In genomic region chr11:69371731-69372588, GRCh38 we compare ENCODE assay signal across 22 cellular contexts.
A peak's percentile ranks its signal among the peaks of the same experiment; 100 is the strongest.
DNase-seq lines count a peak whose midpoint lies in the region; ATAC-seq and TF ChIP-seq lines count a peak whose summit lies in the region.
"Had no signal": no experiment of that assay in that cellular context is flagged by ENCODE, and none has a peak within 500 bp of the region (broad histone marks: within the 10 kb centered on the region; RNA-seq: fewer than 3 reads in every experiment).

No MANE protein-coding gene starts in this region.

- TF ChIP-seq CTCF in lower leg skin (IDR thresholded peaks at IDR 0.05) (no peak), testis (IDR thresholded peaks at IDR 0.05) (no peak)

- intact Hi-C loops in lower leg skin (cut with DNase I; ENCODE audit: low total_unique reads), result no loop called here
- intact Hi-C loops in testis (cut with DNase I; ENCODE audit: low total_unique reads), result no loop called here

- H3K9me3 ChIP-seq in testis, result no peaks in the 10 kb centered on the region
- H3K9me3 ChIP-seq: MG63 had no signal

- H3K4me3 ChIP-seq in lower leg skin (ENCODE audit: low read depth, poor library complexity, severe bottlenecking), result no peak overlapping the region
- H3K4me3 ChIP-seq in testis, result no peak overlapping the region
- H3K4me3 ChIP-seq: MG63, PC-9 had no signal

- peaks cover 2% of the 10 kb centered on the region for H3K9me3 Mint-ChIP-seq in activated naive CD8-positive, alpha-beta T cell treated with anti-CD3 and anti-CD28 coated beads, Interleukin-2, amount 10 ng/mL, durations not matched to agents 7 days and 5 days
- H3K9me3 Mint-ChIP-seq in activated naive CD8-positive, alpha-beta T cell treated with anti-CD3 and anti-CD28 coated beads, Interleukin-2, amount 50 U/mL, for 24 hours, result no peaks in the 10 kb centered on the region
- H3K9me3 Mint-ChIP-seq: activated T-helper 17 cell treated with anti-CD3 and anti-CD28 coated beads, Interleukin-2, amount 50 U/mL, for 72 hours had no signal

- H3K27ac Mint-ChIP-seq in activated naive CD8-positive, alpha-beta T cell treated with anti-CD3 and anti-CD28 coated beads, Interleukin-2, amount 10 ng/mL, durations not matched to agents 7 days and 5 days, result no peak overlapping the region
- no peak overlapping the region for H3K27ac Mint-ChIP-seq in activated naive CD8-positive, alpha-beta T cell treated with anti-CD3 and anti-CD28 coated beads, Interleukin-2, amount 50 U/mL, for 24 hours
- H3K27ac Mint-ChIP-seq: activated T-helper 17 cell treated with anti-CD3 and anti-CD28 coated beads, Interleukin-2, amount 50 U/mL, for 72 hours; CD4-positive, alpha-beta T cell; T-helper 17 cell had no signal

- peaks cover 1% of the 10 kb centered on the region for H3K36me3 Mint-ChIP-seq in activated naive CD8-positive, alpha-beta T cell treated with anti-CD3 and anti-CD28 coated beads, Interleukin-2, amount 10 ng/mL, durations not matched to agents 7 days and 5 days
- H3K36me3 Mint-ChIP-seq in activated naive CD8-positive, alpha-beta T cell treated with anti-CD3 and anti-CD28 coated beads, Interleukin-2, amount 50 U/mL, for 24 hours (ENCODE audit: low read depth), result no peaks in the 10 kb centered on the region
- H3K36me3 Mint-ChIP-seq: IgD-negative memory B cell had no signal

- peak; percentile 9 for DNase-seq in activated naive CD8-positive, alpha-beta T cell treated with anti-CD3 and anti-CD28 coated beads, Interleukin-2, amount 10 ng/mL, durations not matched to agents 7 days and 5 days
- DNase-seq in activated naive CD8-positive, alpha-beta T cell treated with anti-CD3 and anti-CD28 coated beads, Interleukin-2, amount 50 U/mL, for 24 hours, result no peak
- DNase-seq in activated naive CD4-positive, alpha-beta T cell treated with anti-CD3 and anti-CD28 coated beads, Interleukin-2, amount 50 U/mL, for 16 hours, result peak; percentile 5
- DNase-seq in lower leg skin (ENCODE audit: low spot score in 2 of 2) (peak; percentile 9 to 45), testis (peak; percentile 10), NCI-H1436 treated with DMSO at 0.1 percent for 48 hours (lab: John Stamatoyannopoulos, UW) (no peak), NCI-H1436 (lab: John Stamatoyannopoulos, UW) (no peak), NCI-H2029 (lab: John Stamatoyannopoulos, UW) (no peak)
- DNase-seq: DMS79 treated with DMSO at 0.1 percent for 48 hours; mammary epithelial cell; MG63; NCI-H187; NCI-H345; PC-9; small intestine; stimulated activated CD4-positive, alpha-beta T cell treated with anti-CD3 and anti-CD28 coated beads, Interleukin-4, amount 100 ng/mL, for 1 hour had no signal

- no peaks in the 10 kb centered on the region for H3K4me1 ChIP-seq in testis

- no peaks in the 10 kb centered on the region for H3K4me1 Mint-ChIP-seq in activated naive CD8-positive, alpha-beta T cell treated with anti-CD3 and anti-CD28 coated beads, Interleukin-2, amount 10 ng/mL, durations not matched to agents 7 days and 5 days
- no peaks in the 10 kb centered on the region for H3K4me1 Mint-ChIP-seq in activated naive CD8-positive, alpha-beta T cell treated with anti-CD3 and anti-CD28 coated beads, Interleukin-2, amount 50 U/mL, for 24 hours
- H3K4me1 Mint-ChIP-seq: activated T-helper 17 cell treated with anti-CD3 and anti-CD28 coated beads, Interleukin-2, amount 50 U/mL, for 72 hours had no signal

- no peak overlapping the region for H3K27ac ChIP-seq in testis
- H3K27ac ChIP-seq: PC-9, WERI-Rb-1 had no signal

- ATAC-seq in activated naive CD8-positive, alpha-beta T cell treated with anti-CD3 and anti-CD28 coated beads, Interleukin-2, amount 10 ng/mL, durations not matched to agents 7 days and 5 days (ENCODE audit: low read depth), result no peak
- no peak for ATAC-seq in activated naive CD8-positive, alpha-beta T cell treated with anti-CD3 and anti-CD28 coated beads, Interleukin-2, amount 50 U/mL, for 24 hours
- ATAC-seq: activated T-helper 17 cell treated with anti-CD3 and anti-CD28 coated beads, Interleukin-2, amount 50 U/mL, for 72 hours; naive thymus-derived CD4-positive, alpha-beta T cell; T-helper 17 cell had no signal

- 88 to 90% methylated on average over 17 of the region's 17 CpGs for WGBS in lower leg skin, 2 donors
- 90 to 95% methylated on average over 16 to 17 of the region's 17 CpGs for WGBS in testis, 2 donors

- no peaks in the 10 kb centered on the region for H3K27me3 Mint-ChIP-seq in activated naive CD8-positive, alpha-beta T cell treated with anti-CD3 and anti-CD28 coated beads, Interleukin-2, amount 10 ng/mL, durations not matched to agents 7 days and 5 days
- peaks cover 10% of the 10 kb centered on the region for H3K27me3 Mint-ChIP-seq in activated naive CD8-positive, alpha-beta T cell treated with anti-CD3 and anti-CD28 coated beads, Interleukin-2, amount 50 U/mL, for 24 hours
- H3K27me3 Mint-ChIP-seq: activated T-helper 17 cell treated with anti-CD3 and anti-CD28 coated beads, Interleukin-2, amount 50 U/mL, for 72 hours; CD4-positive, alpha-beta T cell had no signal

- TF ChIP-seq POLR2A in lower leg skin (IDR thresholded peaks at IDR 0.05) (no peak), testis (IDR thresholded peaks at IDR 0.05) (no peak)

- H3K36me3 ChIP-seq in testis (ENCODE audit: low read depth, missing control alignments), result no peaks in the 10 kb centered on the region
- H3K36me3 ChIP-seq: MG63, WERI-Rb-1 had no signal

- H3K27me3 ChIP-seq in testis, result no peaks in the 10 kb centered on the region
- H3K27me3 ChIP-seq: MG63 had no signal

- POLR2A ChIA-PET in activated naive CD8-positive, alpha-beta T cell treated with anti-CD3 and anti-CD28 coated beads, Interleukin-2, amount 10 ng/mL, durations not matched to agents 7 days and 5 days (lab: Charles Lee), result no interaction called here

- H3K4me3 Mint-ChIP-seq in activated naive CD8-positive, alpha-beta T cell treated with anti-CD3 and anti-CD28 coated beads, Interleukin-2, amount 10 ng/mL, durations not matched to agents 7 days and 5 days, result no peak overlapping the region
- no peak overlapping the region for H3K4me3 Mint-ChIP-seq in activated naive CD8-positive, alpha-beta T cell treated with anti-CD3 and anti-CD28 coated beads, Interleukin-2, amount 50 U/mL, for 24 hours
- H3K4me3 Mint-ChIP-seq: activated T-helper 17 cell treated with anti-CD3 and anti-CD28 coated beads, Interleukin-2, amount 50 U/mL, for 72 hours; CD4-positive, alpha-beta T cell; IgD-negative memory B cell; naive thymus-derived CD4-positive, alpha-beta T cell; T-helper 17 cell had no signal

Comparison
In these comparisons a context has a peak if more than half of its experiments do, and no peak if none do; other contexts are left out.
1. DNase-seq: peak in activated naive CD8-positive, alpha-beta T cell treated with anti-CD3 and anti-CD28 coated beads, Interleukin-2, amount 10 ng/mL, durations not matched to agents 7 days and 5 days (single experiment), activated naive CD4-positive, alpha-beta T cell treated with anti-CD3 and anti-CD28 coated beads, Interleukin-2, amount 50 U/mL, for 16 hours (single experiment), lower leg skin (2 of 2) and testis (single experiment); none in activated naive CD8-positive, alpha-beta T cell treated with anti-CD3 and anti-CD28 coated beads, Interleukin-2, amount 50 U/mL, for 24 hours (single experiment), NCI-H1436 treated with DMSO at 0.1 percent for 48 hours (single experiment), NCI-H1436 (single experiment) and NCI-H2029 (single experiment).